In the genomic region with DNA sequence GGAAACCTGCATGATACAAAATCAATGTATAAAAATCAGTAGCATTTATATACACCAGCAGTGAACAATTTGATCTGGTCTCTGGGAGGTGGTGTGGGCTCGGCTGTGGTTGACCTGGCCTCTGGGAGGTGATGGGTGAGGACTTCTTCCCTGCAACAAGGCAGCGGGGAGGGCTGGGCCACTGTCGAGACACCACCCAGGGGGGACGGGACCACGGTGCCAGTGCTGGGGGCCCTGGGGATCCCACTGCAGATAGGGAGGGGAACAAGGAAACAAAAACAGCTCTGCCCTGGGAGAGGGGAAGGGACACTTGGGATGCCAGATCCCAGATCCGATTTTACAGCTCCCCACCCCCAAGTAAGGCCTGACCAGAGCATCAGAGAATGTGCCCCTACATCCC, we compare ENCODE assay signal across 8 cellular contexts.
"Had no signal": no experiment of that assay in that cellular context is flagged by ENCODE, and none has a peak within 500 bp of the region (broad histone marks: within the 10 kb centered on the region; RNA-seq: fewer than 3 reads in every experiment).

No MANE protein-coding gene starts in this region.

- H3K27ac Mint-ChIP-seq: GM23338, HFFc6 had no signal

- H2AFZ ChIP-seq: GM23248, GM23338 had no signal

- H3K4me3 Mint-ChIP-seq: GM23338, HFFc6 had no signal

- H3K4me1 Mint-ChIP-seq: GM23338 had no signal

- H3K4me1 ChIP-seq: HAP-1 had no signal

- H3K9ac ChIP-seq: GM23248 had no signal

- H3K4me3 ChIP-seq: GM23248, GM23338, HAP-1 had no signal

- DNase-seq: GM23248, GOT3, H7, HCEC 1CT, HFFc6 had no signal

- ATAC-seq: GM23338, HCT116 had no signal

- H3K27ac ChIP-seq: GM23248 had no signal

- H3K4me2 ChIP-seq: GM23338 had no signal

- H3K36me3 ChIP-seq: HAP-1 had no signal

- H3K9me3 ChIP-seq: HAP-1 had no signal
